In the genomic region with DNA sequence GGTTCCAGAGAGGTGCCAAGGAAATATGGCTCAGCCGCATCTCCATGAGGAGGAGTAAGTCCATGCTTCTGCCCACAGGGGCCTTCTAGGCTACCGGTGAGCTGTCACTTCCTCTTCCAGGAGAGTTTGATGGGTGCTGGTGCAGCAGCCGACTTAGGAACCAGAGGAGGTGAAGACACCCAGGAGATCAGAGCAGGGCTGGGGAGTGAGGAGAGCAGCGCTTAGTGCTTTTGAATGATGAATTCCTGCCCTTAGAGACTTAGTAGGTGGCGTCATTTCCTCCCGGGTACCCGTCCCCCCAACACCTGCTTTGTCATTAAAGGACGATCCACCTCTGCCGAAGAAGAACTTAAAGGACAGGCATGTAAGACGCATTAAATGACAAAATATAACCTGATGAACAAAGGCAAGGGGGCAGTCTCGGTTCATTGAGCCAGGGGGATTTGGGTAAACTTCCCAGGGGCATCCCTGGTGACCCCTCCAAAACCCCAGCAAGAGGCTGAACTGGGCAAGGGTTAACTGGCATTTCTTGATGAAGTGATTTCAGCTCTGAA, we compare ENCODE assay signal across 8 cellular contexts.
DNase-seq lines count a peak whose midpoint lies in the region; ATAC-seq and TF ChIP-seq lines count a peak whose summit lies in the region.

No MANE protein-coding gene starts in this region.

- DNase-seq in right cardiac atrium (no peak), heart right ventricle (no peak), left lung (no peak), AG20443 (ENCODE audit: low spot score) (no peak), RPMI8226 (no peak), NCI-H1105 (lab: John Stamatoyannopoulos, UW) (no peak)
- DNase-seq in activated CD4-positive, alpha-beta memory T cell treated with anti-CD3 and anti-CD28 coated beads for 36 hours = peak; percentile 27

- no peak for ATAC-seq in right cardiac atrium
- no peak for ATAC-seq in heart right ventricle
- ATAC-seq in left lung = no peak
- ATAC-seq in HG02798 (IDR thresholded peaks at IDR 0.05; ENCODE audit: poor library complexity, unreplicated experiment) = no peak

- WGBS in right cardiac atrium = 69% methylated on average over 11 of the region's 11 CpGs
- 70 to 73% methylated on average over 11 of the region's 11 CpGs for WGBS in heart right ventricle, 2 donors

- CTCF ChIA-PET in activated CD4-positive, alpha-beta memory T cell treated with anti-CD3 and anti-CD28 coated beads for 36 hours (lab: Charles Lee) = interaction anchor here (1.0 kb wide), 1 partner anchor 112 kb away, joined by 5 read pairs; no protein-coding TSS in a partner anchor

- intact Hi-C loops in right cardiac atrium (cut with DNase I) (no loop called here), heart right ventricle (cut with DNase I) (no loop called here), left lung (cut with DNase I) (no loop called here)
- intact Hi-C loops in activated CD4-positive, alpha-beta memory T cell treated with anti-CD3 and anti-CD28 coated beads for 36 hours (cut with micrococcal nuclease) = loop anchor here (10.0 kb wide), 1 partner anchor 101 kb away; no protein-coding TSS in a partner anchor

- H3K4me1 ChIP-seq in right cardiac atrium (ENCODE audit: control insufficient read depth, insufficient read depth, low read length) (peaks cover 2% of the 10 kb centered on the region), heart right ventricle (peaks cover 0 to 21% (median 5%) of the 10 kb centered on the region in 9 donors), left lung (peaks cover 11 to 31% of the 10 kb centered on the region in 2 donors)

- H3K9me3 ChIP-seq in right cardiac atrium (ENCODE audit: control insufficient read depth, low read length) = no peaks in the 10 kb centered on the region
- H3K9me3 ChIP-seq in heart right ventricle = no peaks in the 10 kb centered on the region
- H3K9me3 ChIP-seq in left lung = no peaks in the 10 kb centered on the region

- no peaks in the 10 kb centered on the region for H3K27me3 ChIP-seq in right cardiac atrium (ENCODE audit: control insufficient read depth, insufficient read depth)
- peaks cover 0 to 49% (median 20%) of the 10 kb centered on the region in 7 donors for H3K27me3 ChIP-seq in heart right ventricle
- peaks cover 10 to 33% of the 10 kb centered on the region in 2 donors for H3K27me3 ChIP-seq in left lung

- H3K27ac Mint-ChIP-seq in activated CD4-positive, alpha-beta memory T cell treated with anti-CD3 and anti-CD28 coated beads for 36 hours = no peak overlapping the region

- no peaks in the 10 kb centered on the region for H3K36me3 Mint-ChIP-seq in activated CD4-positive, alpha-beta memory T cell treated with anti-CD3 and anti-CD28 coated beads for 36 hours

- H3K36me3 ChIP-seq in heart right ventricle (no peaks in the 10 kb centered on the region), left lung (no peaks in the 10 kb centered on the region)

- peak overlapping the region; percentile 52 for H3K4me3 Mint-ChIP-seq in activated CD4-positive, alpha-beta memory T cell treated with anti-CD3 and anti-CD28 coated beads for 36 hours

- peaks cover 43% of the 10 kb centered on the region for H3K27me3 Mint-ChIP-seq in activated CD4-positive, alpha-beta memory T cell treated with anti-CD3 and anti-CD28 coated beads for 36 hours

- POLR2A ChIA-PET in activated CD4-positive, alpha-beta memory T cell treated with anti-CD3 and anti-CD28 coated beads for 36 hours (lab: Charles Lee) = no interaction called here

- peaks cover 5% of the 10 kb centered on the region for H3K4me1 Mint-ChIP-seq in activated CD4-positive, alpha-beta memory T cell treated with anti-CD3 and anti-CD28 coated beads for 36 hours (ENCODE audit: low read depth)

- H3K9me3 Mint-ChIP-seq in activated CD4-positive, alpha-beta memory T cell treated with anti-CD3 and anti-CD28 coated beads for 36 hours = no peaks in the 10 kb centered on the region

- H3K4me3 ChIP-seq in right cardiac atrium (ENCODE audit: low read length) (peak overlapping the region; percentile 53), heart right ventricle (peak overlapping the region in 5 of 10 donors; percentile 24 to 41 (median 27)), left lung (peak overlapping the region; percentile 15 to 21)

- H3K27ac ChIP-seq in right cardiac atrium (ENCODE audit: low read length) (no peak overlapping the region), heart right ventricle (no peak overlapping the region), left lung (no peak overlapping the region)

- TF ChIP-seq CTCF in heart right ventricle (IDR thresholded peaks at IDR 0.05) (no peak), left lung (IDR thresholded peaks at IDR 0.05) (no peak)
